19 cellular contexts compared by ENCODE assay signal in genomic region chr2:229575569-229576315, GRCh38.
DNase-seq lines count a peak whose midpoint lies in the region; ATAC-seq, FAIRE-seq and TF ChIP-seq lines count a peak whose summit lies in the region.
"Had no signal": no experiment of that assay in that cellular context is flagged by ENCODE, and none has a peak within 500 bp of the region (broad histone marks: within the 10 kb centered on the region; RNA-seq: fewer than 3 reads in every experiment).

No MANE protein-coding gene starts in this region.

- H3K27ac Mint-ChIP-seq in activated CD8-positive, alpha-beta memory T cell treated with anti-CD3 and anti-CD28 coated beads, Interleukin-2, amount 10 ng/mL, durations not matched to agents 7 days and 5 days = no peak overlapping the region
- H3K27ac Mint-ChIP-seq: CD4-positive, alpha-beta memory T cell; GM23338 had no signal

- no peak overlapping the region for H3K4me3 ChIP-seq in A549
- no peak overlapping the region for H3K4me3 ChIP-seq in astrocyte of the spinal cord (ENCODE audit: low read depth, low read length)
- H3K4me3 ChIP-seq in fibroblast of mammary gland (ENCODE audit: control insufficient read depth, low read depth, low read length) = no peak overlapping the region
- H3K4me3 ChIP-seq in OCI-LY7 (ENCODE audit: low read depth, low read length, poor library complexity, severe bottlenecking) = no peak overlapping the region
- H3K4me3 ChIP-seq: BLaER1, GM23338 had no signal

- H3K4me3 Mint-ChIP-seq in activated CD8-positive, alpha-beta memory T cell treated with anti-CD3 and anti-CD28 coated beads, Interleukin-2, amount 10 ng/mL, durations not matched to agents 7 days and 5 days = no peak overlapping the region
- H3K4me3 Mint-ChIP-seq: CD14-positive monocyte; CD4-positive, alpha-beta memory T cell; GM23338 had no signal

- in situ Hi-C loops in astrocyte of the spinal cord (cut with HindIII; ENCODE audit: low sequenced_read_pairs) = no loop called here

- no peak for FAIRE-seq in A549 (lab: Jason Lieb, UNC)
- FAIRE-seq: GM12892, GM18507, H54 had no signal

- TF ChIP-seq POLR2A in A549 (IDR thresholded peaks at IDR 0.05; ENCODE audit: low read length) = no peak

- no peaks in the 10 kb centered on the region for H4K20me1 ChIP-seq in OCI-LY7 (ENCODE audit: insufficient read depth, low read length)
- H4K20me1 ChIP-seq: BLaER1 had no signal

- no peak for DNase-seq in A549 (ENCODE audit: low read depth in 1 of 2, low spot score in 1 of 2)
- peak; percentile 81 for DNase-seq in amniotic epithelial cell (ENCODE audit: low read depth)
- DNase-seq in astrocyte of the spinal cord (ENCODE audit: low read depth, low spot score) = peak; percentile 36
- DNase-seq in fibroblast of mammary gland (ENCODE audit: low read depth) = peak; percentile 28
- DNase-seq in cardiac septum (ENCODE audit: low spot score) = no peak
- DNase-seq in OCI-LY7 (ENCODE audit: low spot score) = no peak
- DNase-seq in activated CD8-positive, alpha-beta memory T cell treated with anti-CD3 and anti-CD28 coated beads, Interleukin-2, amount 10 ng/mL, durations not matched to agents 7 days and 5 days = no peak
- no peak for DNase-seq in NCI-H524 (lab: John Stamatoyannopoulos, UW)
- DNase-seq: CD4-positive, alpha-beta memory T cell; DMS153; DMS79; GDM1; HCEC 1CT had no signal

- no peak for TF ChIP-seq CTCF in A549 (IDR thresholded peaks at IDR 0.05)
- no peak for TF ChIP-seq CTCF in astrocyte of the spinal cord (IDR thresholded peaks at IDR 0.05; ENCODE audit: low read depth, low read length)
- no peak for TF ChIP-seq CTCF in fibroblast of mammary gland (conservative IDR thresholded peaks at IDR 0.05; ENCODE audit: control insufficient read depth, insufficient read depth, low read depth, low read length)
- TF ChIP-seq CTCF in OCI-LY7 (conservative IDR thresholded peaks at IDR 0.05; ENCODE audit: low read length) = no peak

- H3K79me2 ChIP-seq in OCI-LY7 (ENCODE audit: insufficient read depth, low read depth, low read length) = no peaks in the 10 kb centered on the region

- H3K9me2 ChIP-seq in OCI-LY7 (ENCODE audit: insufficient read depth, low read length) = no peaks in the 10 kb centered on the region

- no peak for TF ChIP-seq RAD21 in A549 (conservative IDR thresholded peaks at IDR 0.05 in 1 of 2, IDR thresholded peaks at IDR 0.05 in 1 of 2)

- POLR2A ChIA-PET in A549 (lab: Yijun Ruan, JAX) = interaction anchor here (0.6 kb wide), 1 partner anchor 76 kb away, joined by 4 read pairs; no protein-coding TSS in a partner anchor
- POLR2A ChIA-PET in OCI-LY7 (lab: Charles Lee) = interaction anchor here (0.7 kb wide), 1 partner anchor 11 kb away, joined by 3 read pairs; no protein-coding TSS in a partner anchor

- peaks cover 19% of the 10 kb centered on the region for H3K27me3 Mint-ChIP-seq in activated CD8-positive, alpha-beta memory T cell treated with anti-CD3 and anti-CD28 coated beads, Interleukin-2, amount 10 ng/mL, durations not matched to agents 7 days and 5 days

- TF ChIP-seq EP300 in A549 (IDR thresholded peaks at IDR 0.05) = no peak

- no peak overlapping the region for H3K4me2 ChIP-seq in A549
- H3K4me2 ChIP-seq in OCI-LY7 (ENCODE audit: low read length) = no peak overlapping the region
- H3K4me2 ChIP-seq: BLaER1, GM23338 had no signal

- WGBS in A549 (ENCODE audit: missing lambda C conversion rate) = 60% methylated on average over 4 of the region's 4 CpGs

- H3K9me3 Mint-ChIP-seq in activated CD8-positive, alpha-beta memory T cell treated with anti-CD3 and anti-CD28 coated beads, Interleukin-2, amount 10 ng/mL, durations not matched to agents 7 days and 5 days (ENCODE audit: low read depth) = no peaks in the 10 kb centered on the region
- H3K9me3 Mint-ChIP-seq: CD14-positive monocyte, GM23338 had no signal

- H3K4me1 ChIP-seq in A549 (no peaks in the 10 kb centered on the region), OCI-LY7 (ENCODE audit: insufficient read depth, low read length, poor library complexity, severe bottlenecking) (no peaks in the 10 kb centered on the region)
- H3K4me1 ChIP-seq: BLaER1 had no signal

- H3K36me3 ChIP-seq in OCI-LY7 (ENCODE audit: insufficient read depth, low read length) = no peaks in the 10 kb centered on the region
- H3K36me3 ChIP-seq: BLaER1 had no signal

- no peaks in the 10 kb centered on the region for H3K36me3 Mint-ChIP-seq in activated CD8-positive, alpha-beta memory T cell treated with anti-CD3 and anti-CD28 coated beads, Interleukin-2, amount 10 ng/mL, durations not matched to agents 7 days and 5 days
- H3K36me3 Mint-ChIP-seq: CD14-positive monocyte; CD4-positive, alpha-beta memory T cell had no signal

- no peaks in the 10 kb centered on the region for H3K4me1 Mint-ChIP-seq in activated CD8-positive, alpha-beta memory T cell treated with anti-CD3 and anti-CD28 coated beads, Interleukin-2, amount 10 ng/mL, durations not matched to agents 7 days and 5 days
- H3K4me1 Mint-ChIP-seq: CD14-positive monocyte; CD4-positive, alpha-beta memory T cell had no signal

- H3K9me3 ChIP-seq in A549 (no peaks in the 10 kb centered on the region), OCI-LY7 (ENCODE audit: low read length) (no peaks in the 10 kb centered on the region)
- H3K9me3 ChIP-seq: BLaER1 had no signal

- CTCF ChIA-PET in A549 (lab: Yijun Ruan, JAX) (interaction anchor here (1.0 kb wide), 2 partner anchors 11 to 145 kb away, joined by 4 read pairs; no protein-coding TSS in a partner anchor), OCI-LY7 (lab: Charles Lee; ENCODE audit: unreplicated experiment) (no interaction called here)
- CTCF ChIA-PET in activated CD8-positive, alpha-beta memory T cell treated with anti-CD3 and anti-CD28 coated beads, Interleukin-2, amount 10 ng/mL, durations not matched to agents 7 days and 5 days (lab: Charles Lee) = no interaction called here

- ATAC-seq in A549 = no peak
- ATAC-seq in activated CD8-positive, alpha-beta memory T cell treated with anti-CD3 and anti-CD28 coated beads, Interleukin-2, amount 10 ng/mL, durations not matched to agents 7 days and 5 days = no peak
- ATAC-seq: GM23338 had no signal

- intact Hi-C loops in cardiac septum (cut with DNase I) (no loop called here), OCI-LY7 (cut with micrococcal nuclease; ENCODE audit: unreplicated experiment) (no loop called here)

- BruUV-seq in OCI-LY7 (replicated peaks; lab: Mats Ljungman, UMichigan) = no TSS peak

- H3K27ac ChIP-seq in A549 (no peak overlapping the region), OCI-LY7 (ENCODE audit: low read depth, low read length, poor library complexity, severe bottlenecking) (no peak overlapping the region)
- H3K27ac ChIP-seq: BLaER1 had no signal

- no peak overlapping the region for H2AFZ ChIP-seq in OCI-LY7 (ENCODE audit: low read length)
- H2AFZ ChIP-seq: GM23338 had no signal

TF ChIP-seq in A549, 52 proteins besides CTCF, POLR2A, EP300 and RAD21:
- TF ChIP-seq JUNB (IDR thresholded peaks at IDR 0.05) (no peak), MAFK (IDR thresholded peaks at IDR 0.05; ENCODE audit: partially characterized antibody) (peak; percentile 44)

Comparison
In these comparisons a context has a peak if more than half of its experiments do, and no peak if none do; other contexts are left out.
1. DNase-seq: peak in amniotic epithelial cell (single experiment), astrocyte of the spinal cord (single experiment) and fibroblast of mammary gland (single experiment); none in A549 (0 of 2), cardiac septum (single experiment), OCI-LY7 (single experiment), activated CD8-positive, alpha-beta memory T cell treated with anti-CD3 and anti-CD28 coated beads, Interleukin-2, amount 10 ng/mL, durations not matched to agents 7 days and 5 days (single experiment) and NCI-H524 (0 of 2).